8 cellular contexts compared by ENCODE assay signal in the genomic region with DNA sequence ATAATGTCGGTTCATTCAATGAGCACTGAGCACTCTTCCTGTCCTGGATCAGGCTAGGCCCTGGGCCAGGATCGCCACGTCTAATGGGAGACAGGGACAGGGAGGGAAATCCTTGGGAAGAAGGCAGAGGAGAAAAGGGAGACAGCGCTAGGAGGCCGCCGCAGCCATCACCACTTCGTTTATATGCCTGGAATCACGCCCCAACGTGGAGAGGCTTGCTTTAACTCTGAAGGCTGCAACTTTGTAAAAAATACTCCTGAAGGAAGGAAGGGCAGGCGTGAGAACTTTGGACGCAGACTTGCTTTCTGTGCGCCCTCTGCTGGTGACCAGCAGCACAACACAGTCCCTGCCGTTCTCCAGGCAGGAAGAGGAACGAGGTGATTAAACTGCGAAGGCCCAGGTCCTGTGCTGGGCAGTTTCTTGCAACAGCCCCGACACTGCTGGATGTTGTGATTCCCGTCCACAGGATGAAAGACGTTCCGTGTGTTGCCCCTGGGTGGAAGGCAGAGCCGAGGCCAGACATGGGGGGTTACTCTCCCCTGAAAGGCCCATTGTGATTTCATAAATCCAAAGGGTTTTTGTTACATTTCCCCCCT. TPM values are rescaled to one million over a fixed set of nuclear protein-coding genes. Genes with fewer than 3 reads are reported as not detected.
A peak's percentile ranks its signal among the peaks of the same experiment; 100 is the strongest.
DNase-seq lines count a peak whose midpoint lies in the region; ATAC-seq and TF ChIP-seq lines count a peak whose summit lies in the region.

No MANE protein-coding gene starts in this region.

- peaks cover 5% of the 10 kb centered on the region for H3K27me3 Mint-ChIP-seq in IgD-negative memory B cell
- H3K27me3 Mint-ChIP-seq in naive thymus-derived CD4-positive, alpha-beta T cell: peaks cover 0 to 7% (median 0%) of the 10 kb centered on the region in 5 donors

- peaks cover 4% of the 10 kb centered on the region for H3K36me3 Mint-ChIP-seq in IgD-negative memory B cell
- H3K36me3 Mint-ChIP-seq in naive thymus-derived CD4-positive, alpha-beta T cell: peaks cover 0 to 1% (median 0%) of the 10 kb centered on the region in 5 donors

- H3K79me2 ChIP-seq in fibroblast of lung (ENCODE audit: control insufficient read depth, insufficient read depth, low read length): no peaks in the 10 kb centered on the region

- no peak overlapping the region for H3K4me3 Mint-ChIP-seq in IgD-negative memory B cell
- H3K4me3 Mint-ChIP-seq in naive thymus-derived CD4-positive, alpha-beta T cell: peak overlapping the region in 5 of 10 donors; percentile 12 to 65 (median 32)

- H3K4me3 ChIP-seq in Peyer's patch (peak overlapping the region in 1 of 4 donors; percentile 22), fibroblast of lung (replicated peaks in 1 of 4; ENCODE audit: control extremely low read depth in 1 of 4, insufficient read depth in 1 of 4, low read depth in 3 of 4, low read length in 4 of 4) (no peak overlapping the region)
- no peak overlapping the region for H3K4me3 ChIP-seq in naive thymus-derived CD4-positive, alpha-beta T cell (ENCODE audit: low read length)

- no peak for TF ChIP-seq POLR2A in Peyer's patch (IDR thresholded peaks at IDR 0.05)

- CTCF ChIA-PET in naive thymus-derived CD4-positive, alpha-beta T cell (lab: Charles Lee): interaction anchor here (0.7 kb wide), 1 partner anchor 1582 kb away, joined by 3 read pairs; no protein-coding TSS in a partner anchor

- no peaks in the 10 kb centered on the region for H3K27me3 ChIP-seq in Peyer's patch
- H3K27me3 ChIP-seq in fibroblast of lung (ENCODE audit: control insufficient read depth, insufficient read depth, low read length): no peaks in the 10 kb centered on the region
- no peaks in the 10 kb centered on the region for H3K27me3 ChIP-seq in naive thymus-derived CD4-positive, alpha-beta T cell (ENCODE audit: control insufficient read depth in 2 of 2, insufficient read depth in 2 of 2, low read length in 2 of 2)

- POLR2A ChIA-PET in naive thymus-derived CD4-positive, alpha-beta T cell (lab: Charles Lee): interaction anchor here (1.8 kb wide), 1 partner anchor 166 kb away, joined by 6 read pairs; no protein-coding TSS in a partner anchor

- H3K4me1 Mint-ChIP-seq in IgD-negative memory B cell: peaks cover 6 to 12% (median 8%) of the 10 kb centered on the region in 3 donors
- H3K4me1 Mint-ChIP-seq in naive thymus-derived CD4-positive, alpha-beta T cell: peaks cover 9 to 22% (median 13%) of the 10 kb centered on the region in 7 donors

- H3K4me2 ChIP-seq in fibroblast of lung (ENCODE audit: extremely low read depth, insufficient read depth, low read length): peak overlapping the region; percentile 80

- H3K27ac ChIP-seq in Peyer's patch (peak overlapping the region in 3 of 4 donors; percentile 14 to 67 (median 59)), fibroblast of lung (ENCODE audit: insufficient read depth, low read length) (peak overlapping the region; percentile 27)
- no peak overlapping the region for H3K27ac ChIP-seq in naive thymus-derived CD4-positive, alpha-beta T cell (ENCODE audit: low read depth, low read length)

- H2AFZ ChIP-seq in fibroblast of lung (ENCODE audit: low read length): peak overlapping the region; percentile 97

- peak overlapping the region; percentile 7 for H3K9ac ChIP-seq in fibroblast of lung (ENCODE audit: insufficient read depth, low read length)

- peak; percentile 93 for ATAC-seq in naive thymus-derived CD4-positive, alpha-beta T cell
- no peak for ATAC-seq in HG03469 (IDR thresholded peaks at IDR 0.05; ENCODE audit: unreplicated experiment)

- H3K36me3 ChIP-seq in Peyer's patch (no peaks in the 10 kb centered on the region), fibroblast of lung (ENCODE audit: control insufficient read depth, insufficient read depth, low read length) (no peaks in the 10 kb centered on the region)
- no peaks in the 10 kb centered on the region for H3K36me3 ChIP-seq in naive thymus-derived CD4-positive, alpha-beta T cell (ENCODE audit: control insufficient read depth in 2 of 3, insufficient read depth in 3 of 3, low read length in 3 of 3)

- in situ Hi-C loops in Caki2 (cut with HindIII; ENCODE audit: low pct_unique_long_range_greater_than_20kb, low sequenced_read_pairs): loop anchor here (10.0 kb wide), 1 partner anchor 161 kb away; no protein-coding TSS in a partner anchor

- DNase-seq in Caki2 (ENCODE audit: low read depth) (peak; percentile 90), Peyer's patch (peak; percentile 83 to 96 (median 91)), fibroblast of lung (ENCODE audit: low read depth in 2 of 2) (peak; percentile 79 to 92)
- DNase-seq in activated T-cell treated with anti-CD3 and anti-CD28 coated beads, Interleukin-2, amount 50 U/mL, for 48 hours: peak; percentile 82 to 86
- peak; percentile 60 to 79 (median 73) for DNase-seq in naive thymus-derived CD4-positive, alpha-beta T cell
- peak; percentile 58 to 68 for DNase-seq in stimulated activated CD8-positive, alpha-beta memory T cell treated with anti-CD3 and anti-CD28 coated beads, Interleukin-7, amount 100 ng/mL, for 1 hour (ENCODE audit: low read depth in 2 of 2)

- H3K9me3 ChIP-seq in Peyer's patch (no peaks in the 10 kb centered on the region), fibroblast of lung (ENCODE audit: control insufficient read depth, insufficient read depth, low read depth, low read length) (no peaks in the 10 kb centered on the region)
- H3K9me3 ChIP-seq in naive thymus-derived CD4-positive, alpha-beta T cell (ENCODE audit: control insufficient read depth in 2 of 3, low read length in 3 of 3): no peaks in the 10 kb centered on the region

- TF ChIP-seq CTCF in Peyer's patch (IDR thresholded peaks at IDR 0.05) (peak; percentile 89 to 99 (median 96)), fibroblast of lung (conservative IDR thresholded peaks at IDR 0.05 in 1 of 2, IDR thresholded peaks at IDR 0.05 in 1 of 2; ENCODE audit: low read depth in 1 of 2, low read length in 2 of 2) (peak; percentile 94 to 96)

- no peaks in the 10 kb centered on the region for H4K20me1 ChIP-seq in fibroblast of lung (ENCODE audit: control insufficient read depth, extremely low read depth, insufficient read depth, low read length)

- peaks cover 0 to 6% (median 0%) of the 10 kb centered on the region in 4 donors for H3K4me1 ChIP-seq in Peyer's patch
- peaks cover 3% of the 10 kb centered on the region for H3K4me1 ChIP-seq in fibroblast of lung (ENCODE audit: control insufficient read depth, extremely low read depth, insufficient read depth, low read length)
- H3K4me1 ChIP-seq in naive thymus-derived CD4-positive, alpha-beta T cell (ENCODE audit: control insufficient read depth in 2 of 2, insufficient read depth in 2 of 2, low read length in 2 of 2): peaks cover 2 to 6% of the 10 kb centered on the region in 2 donors

- no peaks in the 10 kb centered on the region for H3K9me3 Mint-ChIP-seq in IgD-negative memory B cell
- no peaks in the 10 kb centered on the region for H3K9me3 Mint-ChIP-seq in naive thymus-derived CD4-positive, alpha-beta T cell

- H3K27ac Mint-ChIP-seq in IgD-negative memory B cell: peak overlapping the region in 2 of 3 donors; percentile 5 to 84
- peak overlapping the region in 6 of 9 donors; percentile 31 to 71 (median 60) for H3K27ac Mint-ChIP-seq in naive thymus-derived CD4-positive, alpha-beta T cell

- intact Hi-C loops in naive thymus-derived CD4-positive, alpha-beta T cell (cut with micrococcal nuclease): loop anchor here (1.0 to 5.0 kb wide), 7 partner anchors 22 to 333 kb away; a partner anchor contains a TSS

RNA-seq across cellular contexts. Expression of a gene that starts 22.1 kb away (rescaled TPM):
- 1.6 and 5.3 TPM in 2 replicates for total RNA-seq in Caki2 (2014; rRNA removed; shearing (Covaris generic); ENCODE audit: low replicate concordance)
- polyA plus RNA-seq in IgD-negative memory B cell (not detected), fibroblast of lung (1.6 and 2.1 TPM in 2 replicates)
- total RNA-seq in Peyer's patch (10 to 100 TPM in 1 of 4 donors, under 1 TPM in 1, not detected in 2; 0.85 to 47.0 TPM), fibroblast of lung (under 0.01 TPM in 1 of 2 replicates, not detected in the other)
- polyA plus RNA-seq in fibroblast of lung (2012): 0.69 and 1.3 TPM in 2 replicates
- 0.15 and 0.63 TPM in 2 replicates for polyA minus RNA-seq in fibroblast of lung (ENCODE audit: low replicate concordance)
- 1 to 10 TPM in 2 of 5 experiments, under 1 TPM in 1, not detected in 2; 0.59 to 9.5 (median 1.4) TPM for total RNA-seq in naive thymus-derived CD4-positive, alpha-beta T cell
- polyA plus RNA-seq in naive thymus-derived CD4-positive, alpha-beta T cell: not detected

RNA-seq across cellular contexts. Expression of a gene that starts 22.2 kb away (rescaled TPM):
- total RNA-seq in Caki2 (2014; rRNA removed; shearing (Covaris generic); ENCODE audit: low replicate concordance): 0.27 and 2.5 TPM in 2 replicates
- polyA plus RNA-seq in IgD-negative memory B cell (not detected), fibroblast of lung (0.01 TPM in 1 of 2 replicates, not detected in the other)
- total RNA-seq in Peyer's patch (not detected), fibroblast of lung (not detected in 2 replicates)
- polyA plus RNA-seq in fibroblast of lung (2012): 0.07 TPM in 1 of 2 replicates, not detected in the other
- not detected in 2 replicates for polyA minus RNA-seq in fibroblast of lung (ENCODE audit: low replicate concordance)
- total RNA-seq in naive thymus-derived CD4-positive, alpha-beta T cell: under 1 TPM in 2 of 5 experiments, not detected in 3; 0.11 to 0.70 TPM
- polyA plus RNA-seq in naive thymus-derived CD4-positive, alpha-beta T cell: not detected
